Comparison of ENCODE assay signal across 8 cellular contexts in genomic region chr1:4585216-4585615, GRCh38.
DNase-seq lines count a peak whose midpoint lies in the region; ATAC-seq and TF ChIP-seq lines count a peak whose summit lies in the region.

No MANE protein-coding gene starts in this region.

- H3K36me3 ChIP-seq in colonic mucosa (no peaks in the 10 kb centered on the region), gastrocnemius medialis (no peaks in the 10 kb centered on the region)

- ATAC-seq in gastrocnemius medialis, result no peak
- ATAC-seq in HG02588 (IDR thresholded peaks at IDR 0.05; ENCODE audit: unreplicated experiment), result no peak
- ATAC-seq in HG03571 (IDR thresholded peaks at IDR 0.05; ENCODE audit: unreplicated experiment), result no peak
- no peak for ATAC-seq in GM21390 (IDR thresholded peaks at IDR 0.05; ENCODE audit: unreplicated experiment)

- no peak for TF ChIP-seq POLR2A in gastrocnemius medialis (IDR thresholded peaks at IDR 0.05)

- no peak overlapping the region for H3K9ac ChIP-seq in colonic mucosa (ENCODE audit: low read depth in 2 of 2, low read length in 2 of 2)

- TF ChIP-seq CTCF in GM12865 (IDR thresholded peaks at IDR 0.05; ENCODE audit: insufficient read depth, low read depth, low read length, missing control alignments), result peak; percentile 85
- peak; percentile 35 for TF ChIP-seq CTCF in RWPE1 (conservative IDR thresholded peaks at IDR 0.05; ENCODE audit: low read depth)
- peak; percentile 42 for TF ChIP-seq CTCF in colonic mucosa (IDR thresholded peaks at IDR 0.05)
- peak in 3 of 5 experiments; percentile 19 to 44 (median 25) for TF ChIP-seq CTCF in gastrocnemius medialis (IDR thresholded peaks at IDR 0.05 in 4 of 5, conservative IDR thresholded peaks at IDR 0.05 in 1 of 5)

- H3K4me1 ChIP-seq in colonic mucosa (no peaks in the 10 kb centered on the region), gastrocnemius medialis (no peaks in the 10 kb centered on the region)

- CTCF ChIA-PET in RWPE1 (lab: Yijun Ruan, JAX), result interaction anchor here (0.6 to 0.7 kb wide), 4 partner anchors 163 to 1258 kb away, joined by 3 to 6 read pairs (median 4); no protein-coding TSS in a partner anchor

- H3K27me3 ChIP-seq in colonic mucosa (no peaks in the 10 kb centered on the region), gastrocnemius medialis (peaks cover 0 to 7% (median 3%) of the 10 kb centered on the region in 3 donors)

- H3K4me3 ChIP-seq in GM12865 (ENCODE audit: low read depth, low read length) (no peak overlapping the region), colonic mucosa (no peak overlapping the region), gastrocnemius medialis (no peak overlapping the region)

- intact Hi-C loops in colonic mucosa (cut with DNase I) (no loop called here), gastrocnemius medialis (cut with DNase I; ENCODE audit: low total_unique reads) (no loop called here)

- no peak overlapping the region for H3K27ac ChIP-seq in RWPE1
- H3K27ac ChIP-seq in colonic mucosa, result no peak overlapping the region
- H3K27ac ChIP-seq in gastrocnemius medialis, result no peak overlapping the region

- POLR2A ChIA-PET in RWPE1 (lab: Yijun Ruan, JAX; ENCODE audit: low non-redundant PET), result no interaction called here

- DNase-seq in GM12865 (ENCODE audit: low read depth) (peak; percentile 33), RWPE1 (ENCODE audit: low spot score) (peak; percentile 34), colonic mucosa (no peak), gastrocnemius medialis (no peak), NCI-H2196 treated with DMSO at 0.1 percent for 48 hours (lab: John Stamatoyannopoulos, UW; ENCODE audit: unreplicated experiment) (no peak)

- in situ Hi-C loops in gastrocnemius medialis (cut with MboI; ENCODE audit: low sequenced_read_pairs in 4 of 4), result no loop called here

- H3K9me3 ChIP-seq in colonic mucosa (no peaks in the 10 kb centered on the region), gastrocnemius medialis (no peaks in the 10 kb centered on the region)

Comparison
In these comparisons a context has a peak if more than half of its experiments do, and no peak if none do; other contexts are left out.
1. DNase-seq: peak in GM12865 (single experiment) and RWPE1 (single experiment); none in colonic mucosa (single experiment), gastrocnemius medialis (0 of 2) and NCI-H2196 treated with DMSO at 0.1 percent for 48 hours (single experiment).
2. CTCF ChIP-seq: peak in every context shown above with its lines; median percentile 85 in GM12865; 42 in colonic mucosa; 35 in RWPE1; 25 in gastrocnemius medialis.